1 cellular context compared by ENCODE assay signal in the genomic region with DNA sequence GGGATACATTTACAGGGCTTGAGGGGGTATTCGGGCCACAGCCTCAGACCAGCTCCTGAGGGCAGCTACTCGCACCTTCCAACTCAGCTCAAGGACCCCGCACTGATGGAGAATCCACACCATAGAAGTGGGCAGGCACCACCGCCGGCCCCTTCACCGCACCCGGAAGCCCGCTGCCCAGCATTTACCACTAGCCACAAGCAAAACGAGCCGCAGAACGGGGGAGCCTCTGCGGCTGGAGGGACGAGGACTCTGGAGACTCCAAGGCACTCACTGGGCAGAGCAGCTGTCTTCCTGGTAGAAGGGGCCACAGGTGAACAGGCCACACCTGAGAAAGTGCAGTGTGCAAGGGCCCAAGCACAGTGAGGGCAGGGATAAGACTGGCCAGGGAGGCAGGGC.
TF ChIP-seq lines count a peak whose summit lies in the region.

No MANE protein-coding gene starts in this region.

TF ChIP-seq in GM12878, 131 proteins besides CTCF, POLR2A, EP300 and RAD21:
- TF ChIP-seq POLR2AphosphoS5 (IDR thresholded peaks at IDR 0.05; ENCODE audit: low read length) = 0 out of 2 replicates have a peak, but pooled peaks have one; percentile 8
- TF ChIP-seq, protein P1, sequence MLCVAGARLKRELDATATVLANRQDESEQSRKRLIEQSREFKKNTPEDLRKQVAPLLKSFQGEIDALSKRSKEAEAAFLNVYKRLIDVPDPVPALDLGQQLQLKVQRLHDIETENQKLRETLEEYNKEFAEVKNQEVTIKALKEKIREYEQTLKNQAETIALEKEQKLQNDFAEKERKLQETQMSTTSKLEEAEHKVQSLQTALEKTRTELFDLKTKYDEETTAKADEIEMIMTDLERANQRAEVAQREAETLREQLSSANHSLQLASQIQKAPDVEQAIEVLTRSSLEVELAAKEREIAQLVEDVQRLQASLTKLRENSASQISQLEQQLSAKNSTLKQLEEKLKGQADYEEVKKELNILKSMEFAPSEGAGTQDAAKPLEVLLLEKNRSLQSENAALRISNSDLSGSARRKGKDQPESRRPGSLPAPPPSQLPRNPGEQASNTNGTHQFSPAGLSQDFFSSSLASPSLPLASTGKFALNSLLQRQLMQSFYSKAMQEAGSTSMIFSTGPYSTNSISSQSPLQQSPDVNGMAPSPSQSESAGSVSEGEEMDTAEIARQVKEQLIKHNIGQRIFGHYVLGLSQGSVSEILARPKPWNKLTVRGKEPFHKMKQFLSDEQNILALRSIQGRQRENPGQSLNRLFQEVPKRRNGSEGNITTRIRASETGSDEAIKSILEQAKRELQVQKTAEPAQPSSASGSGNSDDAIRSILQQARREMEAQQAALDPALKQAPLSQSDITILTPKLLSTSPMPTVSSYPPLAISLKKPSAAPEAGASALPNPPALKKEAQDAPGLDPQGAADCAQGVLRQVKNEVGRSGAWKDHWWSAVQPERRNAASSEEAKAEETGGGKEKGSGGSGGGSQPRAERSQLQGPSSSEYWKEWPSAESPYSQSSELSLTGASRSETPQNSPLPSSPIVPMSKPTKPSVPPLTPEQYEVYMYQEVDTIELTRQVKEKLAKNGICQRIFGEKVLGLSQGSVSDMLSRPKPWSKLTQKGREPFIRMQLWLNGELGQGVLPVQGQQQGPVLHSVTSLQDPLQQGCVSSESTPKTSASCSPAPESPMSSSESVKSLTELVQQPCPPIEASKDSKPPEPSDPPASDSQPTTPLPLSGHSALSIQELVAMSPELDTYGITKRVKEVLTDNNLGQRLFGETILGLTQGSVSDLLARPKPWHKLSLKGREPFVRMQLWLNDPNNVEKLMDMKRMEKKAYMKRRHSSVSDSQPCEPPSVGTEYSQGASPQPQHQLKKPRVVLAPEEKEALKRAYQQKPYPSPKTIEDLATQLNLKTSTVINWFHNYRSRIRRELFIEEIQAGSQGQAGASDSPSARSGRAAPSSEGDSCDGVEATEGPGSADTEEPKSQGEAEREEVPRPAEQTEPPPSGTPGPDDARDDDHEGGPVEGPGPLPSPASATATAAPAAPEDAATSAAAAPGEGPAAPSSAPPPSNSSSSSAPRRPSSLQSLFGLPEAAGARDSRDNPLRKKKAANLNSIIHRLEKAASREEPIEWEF (IDR thresholded peaks at IDR 0.05; ENCODE audit: insufficient replicate concordance, low read depth, low read length) = no peak
TF ChIP-seq in GM12878: peak in this region for 1.
